In the genomic region with DNA sequence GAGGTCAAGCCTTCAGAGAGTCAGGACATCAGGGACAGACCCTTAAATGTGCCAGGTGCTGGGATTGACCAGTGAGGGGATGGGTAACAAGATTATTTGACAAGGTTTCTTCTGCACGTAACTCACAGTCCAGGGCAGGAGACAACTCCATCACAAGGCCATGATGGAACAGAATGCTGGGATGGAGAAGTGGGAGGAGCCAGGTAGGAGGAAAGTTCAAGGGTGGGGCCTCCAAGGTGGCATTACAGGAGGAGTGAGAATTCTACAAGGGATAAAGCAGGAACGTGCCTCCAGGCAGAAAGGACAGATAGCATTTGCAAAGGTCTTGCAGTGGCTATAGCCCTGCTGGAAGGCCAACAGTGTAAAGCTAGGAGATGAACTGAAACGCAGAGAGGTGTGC, we compare ENCODE assay signal across 1 cellular context.
TF ChIP-seq lines count a peak whose summit lies in the region.

No MANE protein-coding gene starts in this region.

TF ChIP-seq in HCT116, 20 proteins besides CTCF, POLR2A, EP300 and RAD21 (continued from another document):
- no peak for TF ChIP-seq FOSL1 (IDR thresholded peaks at IDR 0.05; ENCODE audit: low read depth)
- TF ChIP-seq, protein P1, sequence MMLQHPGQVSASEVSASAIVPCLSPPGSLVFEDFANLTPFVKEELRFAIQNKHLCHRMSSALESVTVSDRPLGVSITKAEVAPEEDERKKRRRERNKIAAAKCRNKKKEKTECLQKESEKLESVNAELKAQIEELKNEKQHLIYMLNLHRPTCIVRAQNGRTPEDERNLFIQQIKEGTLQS (IDR thresholded peaks at IDR 0.05) = no peak
- no peak for TF ChIP-seq EZH2 (IDR thresholded peaks at IDR 0.05)
- TF ChIP-seq SIN3A (IDR thresholded peaks at IDR 0.05; ENCODE audit: low read depth) = no peak
- TF ChIP-seq JUND (IDR thresholded peaks at IDR 0.05) = no peak
- no peak for TF ChIP-seq ELF1 (IDR thresholded peaks at IDR 0.05; ENCODE audit: borderline replicate concordance, low read depth)
- TF ChIP-seq TCF7L2 (IDR thresholded peaks at IDR 0.05; ENCODE audit: borderline replicate concordance, extremely low read depth, insufficient read depth, insufficient read length) = no peak
